Comparison of ENCODE assay signal across 23 cellular contexts in genomic region chr17:50570516-50570915, GRCh38. TPM values are rescaled to one million over a fixed set of nuclear protein-coding genes. Genes with fewer than 3 reads are reported as not detected.
DNase-seq lines count a peak whose midpoint lies in the region; ATAC-seq and TF ChIP-seq lines count a peak whose summit lies in the region.
"Had no signal": no experiment of that assay in that cellular context is flagged by ENCODE, and none has a peak within 500 bp of the region (broad histone marks: within the 10 kb centered on the region; RNA-seq: fewer than 3 reads in every experiment).

No MANE protein-coding gene starts in this region.

- DNase-seq in NCI-H1417 (lab: John Stamatoyannopoulos, UW), result peak; percentile 55 to 84 (median 61)
- no peak for DNase-seq in NCI-H1417 treated with DMSO at 0.1 percent for 48 hours (lab: John Stamatoyannopoulos, UW)
- DNase-seq in NCI-H1436 (lab: John Stamatoyannopoulos, UW), result peak; percentile 84
- DNase-seq in SK-N-DZ (ENCODE audit: low spot score), result peak; percentile 42
- DNase-seq in neural progenitor cell (ENCODE audit: low spot score), result no peak
- no peak for DNase-seq in GM13977 (ENCODE audit: low spot score)
- DNase-seq in sigmoid colon, result no peak
- DNase-seq: AML-193, DMS79 treated with DMSO at 0.1 percent for 48 hours, HCEC 1CT, Kasumi-1, MG63, NCI-H1048, NCI-H1694, NCI-H2081 treated with DMSO at 0.1 percent for 48 hours, NCI-H446 treated with DMSO at 0.1 percent for 48 hours, NCI-H748 treated with DMSO at 0.1 percent for 48 hours, PC-3, RPMI8226, SHP77 treated with DMSO at 0.1 percent for 48 hours had no signal

- H3K4me1 ChIP-seq in neural progenitor cell (peaks cover 31% of the 10 kb centered on the region), sigmoid colon (peaks cover 0 to 10% (median 2%) of the 10 kb centered on the region in 4 donors)

- peaks cover 5% of the 10 kb centered on the region for H3K27me3 Mint-ChIP-seq in neural progenitor cell (ENCODE audit: insufficient read depth, low read depth)

- H3K9ac ChIP-seq in neural progenitor cell, result no peak overlapping the region

- H3K36me3 ChIP-seq in neural progenitor cell (no peaks in the 10 kb centered on the region), sigmoid colon (no peaks in the 10 kb centered on the region)
- H3K36me3 ChIP-seq: MG63 had no signal

- H4K20me1 ChIP-seq in neural progenitor cell (ENCODE audit: low read depth), result no peaks in the 10 kb centered on the region

- in situ Hi-C loops in GM13977 (cut with MboI; ENCODE audit: low pct_unique_long_range_greater_than_20kb, low sequenced_read_pairs, unreplicated experiment), result no loop called here

- no peak overlapping the region for H3K27ac ChIP-seq in neural progenitor cell
- no peak overlapping the region for H3K27ac ChIP-seq in sigmoid colon
- H3K27ac ChIP-seq: 22Rv1, C4-2B had no signal

- H3K4me2 ChIP-seq in neural progenitor cell, result peak overlapping the region; percentile 55

- 65 to 81% methylated on average over 7 of the region's 7 CpGs for WGBS in sigmoid colon, 2 donors

- no peak overlapping the region for H2AFZ ChIP-seq in neural progenitor cell (replicated peaks)

- peak overlapping the region; percentile 92 for H3K27ac Mint-ChIP-seq in neural progenitor cell

- no peak overlapping the region for H3K4me3 Mint-ChIP-seq in neural progenitor cell

- H3K36me3 Mint-ChIP-seq in neural progenitor cell, result no peaks in the 10 kb centered on the region

- H3K9me3 Mint-ChIP-seq in neural progenitor cell, result no peaks in the 10 kb centered on the region

- peaks cover 9% of the 10 kb centered on the region for H3K27me3 ChIP-seq in neural progenitor cell
- H3K27me3 ChIP-seq in sigmoid colon, result peaks cover 0 to 25% (median 0%) of the 10 kb centered on the region in 3 donors

- ATAC-seq in HG03439 (IDR thresholded peaks at IDR 0.05; ENCODE audit: unreplicated experiment), result no peak
- ATAC-seq: PC-3 had no signal

- H3F3A ChIP-seq in neural progenitor cell (ENCODE audit: low read depth), result peaks cover 14% of the 10 kb centered on the region

- H3K4me1 Mint-ChIP-seq in neural progenitor cell, result peaks cover 59% of the 10 kb centered on the region

- H3K4me3 ChIP-seq in neural progenitor cell (no peak overlapping the region), sigmoid colon (no peak overlapping the region)
- H3K4me3 ChIP-seq: MG63 had no signal

- H3K79me2 ChIP-seq in neural progenitor cell (ENCODE audit: low read depth), result no peaks in the 10 kb centered on the region

- TF ChIP-seq POLR2A in sigmoid colon (IDR thresholded peaks at IDR 0.05), result no peak

- TF ChIP-seq CTCF in neural progenitor cell (IDR thresholded peaks at IDR 0.05) (no peak), GM13977 (IDR thresholded peaks at IDR 0.05; ENCODE audit: extremely low read depth, insufficient read depth, missing control alignments) (no peak), sigmoid colon (IDR thresholded peaks at IDR 0.05) (no peak)

- intact Hi-C loops in sigmoid colon (cut with DNase I), result no loop called here

- no peak for TF ChIP-seq EP300 in sigmoid colon (IDR thresholded peaks at IDR 0.05)

- H3K9me3 ChIP-seq in neural progenitor cell (ENCODE audit: low read depth) (no peaks in the 10 kb centered on the region), sigmoid colon (no peaks in the 10 kb centered on the region)
- H3K9me3 ChIP-seq: MG63 had no signal

RNA-seq across cellular contexts. Expression of gene CACNA1G, which starts 10.0 kb away (rescaled TPM):
- polyA plus RNA-seq in SK-N-DZ (2014; cell fraction: cytosol; rRNA removed), result not detected in 2 replicates
- not detected in 2 replicates for polyA plus RNA-seq in SK-N-DZ (2014; cell fraction: nucleus; rRNA removed)
- total RNA-seq in neural progenitor cell (ENCODE audit: low replicate concordance), result 1.6 and 4.9 TPM in 2 replicates
- 1 to 10 TPM in 1 of 4 donors, under 1 TPM in 3; 0.33 to 1.4 (median 0.59) TPM for total RNA-seq in sigmoid colon
- under 1 TPM in 2 of 3 donors, not detected in 1; under 0.01 to 0.20 TPM for polyA plus RNA-seq in sigmoid colon

RNA-seq across cellular contexts. Expression of gene SPATA20, which starts 23.5 kb away (rescaled TPM):
- polyA plus RNA-seq in SK-N-DZ (2014; cell fraction: cytosol; rRNA removed), result 6.2 and 14.0 TPM in 2 replicates
- polyA plus RNA-seq in SK-N-DZ (2014; cell fraction: nucleus; rRNA removed), result 69.2 and 130 TPM in 2 replicates
- 22.8 and 60.5 TPM in 2 replicates for total RNA-seq in neural progenitor cell (ENCODE audit: low replicate concordance)
- total RNA-seq in sigmoid colon, result 10 to 100 TPM; 40.8 to 81.7 (median 58.6) TPM
- polyA plus RNA-seq in sigmoid colon, result 10 to 100 TPM; 24.0 to 45.1 (median 40.6) TPM

RNA-seq across cellular contexts. Expression of gene EPN3, which starts 38.0 kb away (rescaled TPM):
- polyA plus RNA-seq in SK-N-DZ (2014; cell fraction: cytosol; rRNA removed), result 0.07 and 0.21 TPM in 2 replicates
- 0.03 TPM in 1 of 2 replicates, not detected in the other for polyA plus RNA-seq in SK-N-DZ (2014; cell fraction: nucleus; rRNA removed)
- total RNA-seq in neural progenitor cell (ENCODE audit: low replicate concordance), result 0.09 and 0.24 TPM in 2 replicates
- not detected for total RNA-seq in sigmoid colon
- polyA plus RNA-seq in sigmoid colon, result 10 to 100 TPM; 23.4 to 31.7 (median 29.5) TPM

Comparison
In these comparisons a context has a peak if more than half of its experiments do, and no peak if none do; other contexts are left out.
1. DNase-seq: peak in NCI-H1417 (3 of 3), NCI-H1436 (single experiment) and SK-N-DZ (single experiment); none in NCI-H1417 treated with DMSO at 0.1 percent for 48 hours (single experiment), neural progenitor cell (single experiment), GM13977 (single experiment) and sigmoid colon (single experiment).